In the genomic region with DNA sequence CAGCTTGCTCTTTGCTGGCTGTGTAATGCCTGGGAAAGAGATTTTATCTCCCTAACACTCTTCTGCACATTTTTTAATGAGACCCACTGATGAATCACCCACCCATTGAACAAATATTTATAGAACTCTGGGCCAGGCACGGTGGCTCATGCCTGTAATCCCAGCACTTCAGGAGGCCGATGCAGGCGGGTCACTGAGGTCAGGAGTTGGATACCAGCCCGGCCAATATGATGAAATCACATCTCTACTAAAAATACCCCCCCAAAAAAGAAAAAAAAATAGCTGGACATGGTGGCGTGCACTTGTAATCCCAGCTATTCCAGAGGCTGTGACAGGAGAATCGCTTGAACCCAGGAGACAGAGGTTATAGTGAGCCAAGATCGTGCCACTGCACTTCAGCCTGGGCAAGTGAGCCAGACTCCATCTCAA, we compare ENCODE assay signal across 8 cellular contexts.
DNase-seq lines count a peak whose midpoint lies in the region; ATAC-seq and TF ChIP-seq lines count a peak whose summit lies in the region.
"Had no signal": no experiment of that assay in that cellular context is flagged by ENCODE, and none has a peak within 500 bp of the region (broad histone marks: within the 10 kb centered on the region; RNA-seq: fewer than 3 reads in every experiment).

No MANE protein-coding gene starts in this region.

- H3K9me3 ChIP-seq in MG63 (no peaks in the 10 kb centered on the region), lower lobe of right lung (no peaks in the 10 kb centered on the region), vagina (no peaks in the 10 kb centered on the region)

- no peaks in the 10 kb centered on the region for H3K27me3 ChIP-seq in MG63
- no peaks in the 10 kb centered on the region for H3K27me3 ChIP-seq in dorsolateral prefrontal cortex
- H3K27me3 ChIP-seq in lower lobe of right lung (ENCODE audit: low read depth): no peaks in the 10 kb centered on the region
- H3K27me3 ChIP-seq in vagina: no peaks in the 10 kb centered on the region

- peaks cover 38% of the 10 kb centered on the region for H3K27me3 Mint-ChIP-seq in activated CD4-positive, alpha-beta T cell treated with anti-CD3 and anti-CD28 coated beads, Interleukin-2, amount 10 ng/mL, durations not matched to agents 7 days and 5 days
- peaks cover 29% of the 10 kb centered on the region for H3K27me3 Mint-ChIP-seq in activated CD8-positive, alpha-beta T cell treated with anti-CD3 and anti-CD28 coated beads for 36 hours

- peaks cover 55% of the 10 kb centered on the region for H3K4me1 ChIP-seq in lower lobe of right lung
- H3K4me1 ChIP-seq in vagina: peaks cover 65% of the 10 kb centered on the region

- CTCF ChIA-PET in activated CD4-positive, alpha-beta T cell treated with anti-CD3 and anti-CD28 coated beads, Interleukin-2, amount 10 ng/mL, durations not matched to agents 7 days and 5 days (lab: Charles Lee): no interaction called here
- CTCF ChIA-PET in activated CD8-positive, alpha-beta T cell treated with anti-CD3 and anti-CD28 coated beads for 36 hours (lab: Charles Lee): interaction anchor here (0.8 to 1.9 kb wide), 2 partner anchors 11 to 36 kb away, joined by 5 read pairs; no protein-coding TSS in a partner anchor

- peak; percentile 36 to 43 for ATAC-seq in lower lobe of right lung
- ATAC-seq in activated CD8-positive, alpha-beta T cell treated with anti-CD3 and anti-CD28 coated beads for 36 hours: no peak

- POLR2A ChIA-PET in activated CD4-positive, alpha-beta T cell treated with anti-CD3 and anti-CD28 coated beads, Interleukin-2, amount 10 ng/mL, durations not matched to agents 7 days and 5 days (lab: Charles Lee): no interaction called here
- POLR2A ChIA-PET in activated CD8-positive, alpha-beta T cell treated with anti-CD3 and anti-CD28 coated beads for 36 hours (lab: Charles Lee): no interaction called here

- H3K27ac ChIP-seq in dorsolateral prefrontal cortex (peak overlapping the region in 52 of 59 donors; percentile 0 to 99 (median 90)), lower lobe of right lung (no peak overlapping the region), vagina (no peak overlapping the region)

- DNase-seq in MG63 (peak; percentile 88), dorsolateral prefrontal cortex (no peak), lower lobe of right lung (no peak), vagina (ENCODE audit: extremely low spot score in 2 of 2) (peak; percentile 25 to 79)
- no peak for DNase-seq in activated CD4-positive, alpha-beta T cell treated with anti-CD3 and anti-CD28 coated beads, Interleukin-2, amount 10 ng/mL, durations not matched to agents 7 days and 5 days
- DNase-seq in activated CD8-positive, alpha-beta T cell treated with anti-CD3 and anti-CD28 coated beads for 36 hours: no peak
- no peak for DNase-seq in activated naive CD4-positive, alpha-beta T cell treated with Interleukin-2 at 50 U/mL for 16 hours
- DNase-seq: activated CD4-positive, alpha-beta memory T cell treated with anti-CD3 and anti-CD28 coated beads, Interleukin-2, amount 10 ng/mL, durations not matched to agents 7 days and 5 days had no signal

- H3K36me3 ChIP-seq in MG63: no peaks in the 10 kb centered on the region
- H3K36me3 ChIP-seq in lower lobe of right lung: no peaks in the 10 kb centered on the region
- H3K36me3 ChIP-seq in vagina: no peaks in the 10 kb centered on the region

- no peaks in the 10 kb centered on the region for H3K36me3 Mint-ChIP-seq in activated CD4-positive, alpha-beta T cell treated with anti-CD3 and anti-CD28 coated beads, Interleukin-2, amount 10 ng/mL, durations not matched to agents 7 days and 5 days (ENCODE audit: low read depth)
- no peaks in the 10 kb centered on the region for H3K36me3 Mint-ChIP-seq in activated CD8-positive, alpha-beta T cell treated with anti-CD3 and anti-CD28 coated beads for 36 hours (ENCODE audit: low read depth)

- H3K9me3 Mint-ChIP-seq in activated CD4-positive, alpha-beta T cell treated with anti-CD3 and anti-CD28 coated beads, Interleukin-2, amount 10 ng/mL, durations not matched to agents 7 days and 5 days: no peaks in the 10 kb centered on the region
- H3K9me3 Mint-ChIP-seq in activated CD8-positive, alpha-beta T cell treated with anti-CD3 and anti-CD28 coated beads for 36 hours: no peaks in the 10 kb centered on the region
- H3K9me3 Mint-ChIP-seq: activated CD4-positive, alpha-beta memory T cell treated with anti-CD3 and anti-CD28 coated beads, Interleukin-2, amount 10 ng/mL, durations not matched to agents 7 days and 5 days had no signal

- no peak for TF ChIP-seq POLR2A in vagina (IDR thresholded peaks at IDR 0.05)

- H3K27ac Mint-ChIP-seq in activated CD4-positive, alpha-beta T cell treated with anti-CD3 and anti-CD28 coated beads, Interleukin-2, amount 10 ng/mL, durations not matched to agents 7 days and 5 days: no peak overlapping the region
- H3K27ac Mint-ChIP-seq in activated CD8-positive, alpha-beta T cell treated with anti-CD3 and anti-CD28 coated beads for 36 hours: no peak overlapping the region
- H3K27ac Mint-ChIP-seq: activated CD4-positive, alpha-beta memory T cell treated with anti-CD3 and anti-CD28 coated beads, Interleukin-2, amount 10 ng/mL, durations not matched to agents 7 days and 5 days had no signal

- H3K4me3 Mint-ChIP-seq in activated CD4-positive, alpha-beta T cell treated with anti-CD3 and anti-CD28 coated beads, Interleukin-2, amount 10 ng/mL, durations not matched to agents 7 days and 5 days: no peak overlapping the region
- H3K4me3 Mint-ChIP-seq in activated CD8-positive, alpha-beta T cell treated with anti-CD3 and anti-CD28 coated beads for 36 hours: no peak overlapping the region
- H3K4me3 Mint-ChIP-seq: activated CD4-positive, alpha-beta memory T cell treated with anti-CD3 and anti-CD28 coated beads, Interleukin-2, amount 10 ng/mL, durations not matched to agents 7 days and 5 days had no signal

- H3K4me1 Mint-ChIP-seq in activated CD4-positive, alpha-beta T cell treated with anti-CD3 and anti-CD28 coated beads, Interleukin-2, amount 10 ng/mL, durations not matched to agents 7 days and 5 days: peaks cover 10% of the 10 kb centered on the region
- peaks cover 17% of the 10 kb centered on the region for H3K4me1 Mint-ChIP-seq in activated CD8-positive, alpha-beta T cell treated with anti-CD3 and anti-CD28 coated beads for 36 hours (ENCODE audit: low read depth)
- H3K4me1 Mint-ChIP-seq: activated CD4-positive, alpha-beta memory T cell treated with anti-CD3 and anti-CD28 coated beads, Interleukin-2, amount 10 ng/mL, durations not matched to agents 7 days and 5 days had no signal

- TF ChIP-seq CTCF in dorsolateral prefrontal cortex (IDR thresholded peaks at IDR 0.05 in 54 of 56, conservative IDR thresholded peaks at IDR 0.05 in 2 of 56; ENCODE audit: low read depth in 1 of 56, partially characterized antibody in 56 of 56): no peak
- TF ChIP-seq CTCF in lower lobe of right lung (IDR thresholded peaks at IDR 0.05): no peak
- TF ChIP-seq CTCF in vagina (IDR thresholded peaks at IDR 0.05): no peak
- no peak for TF ChIP-seq CTCF in activated CD8-positive, alpha-beta T cell treated with anti-CD3 and anti-CD28 coated beads for 36 hours (IDR thresholded peaks at IDR 0.05)

- no peak overlapping the region for H3K4me3 ChIP-seq in MG63
- no peak overlapping the region for H3K4me3 ChIP-seq in dorsolateral prefrontal cortex
- no peak overlapping the region for H3K4me3 ChIP-seq in lower lobe of right lung
- no peak overlapping the region for H3K4me3 ChIP-seq in vagina

- intact Hi-C loops in dorsolateral prefrontal cortex (cut with DNase I) (no loop called here), lower lobe of right lung (cut with DNase I) (no loop called here), vagina (cut with DNase I) (no loop called here)
- intact Hi-C loops in activated CD8-positive, alpha-beta T cell treated with anti-CD3 and anti-CD28 coated beads for 36 hours (cut with micrococcal nuclease): no loop called here

Comparison
In these comparisons a context has a peak if more than half of its experiments do, and no peak if none do; other contexts are left out.
1. DNase-seq: peak in MG63 (single experiment) and vagina (2 of 2); none in dorsolateral prefrontal cortex (0 of 10), lower lobe of right lung (single experiment), activated CD4-positive, alpha-beta T cell treated with anti-CD3 and anti-CD28 coated beads, Interleukin-2, amount 10 ng/mL, durations not matched to agents 7 days and 5 days (single experiment), activated CD8-positive, alpha-beta T cell treated with anti-CD3 and anti-CD28 coated beads for 36 hours (single experiment) and activated naive CD4-positive, alpha-beta T cell treated with Interleukin-2 at 50 U/mL for 16 hours (single experiment).
2. H3K27ac ChIP-seq: peak in dorsolateral prefrontal cortex (52 of 59); none in lower lobe of right lung (single experiment) and vagina (single experiment).